17 cellular contexts compared by ENCODE assay signal in the genomic region with DNA sequence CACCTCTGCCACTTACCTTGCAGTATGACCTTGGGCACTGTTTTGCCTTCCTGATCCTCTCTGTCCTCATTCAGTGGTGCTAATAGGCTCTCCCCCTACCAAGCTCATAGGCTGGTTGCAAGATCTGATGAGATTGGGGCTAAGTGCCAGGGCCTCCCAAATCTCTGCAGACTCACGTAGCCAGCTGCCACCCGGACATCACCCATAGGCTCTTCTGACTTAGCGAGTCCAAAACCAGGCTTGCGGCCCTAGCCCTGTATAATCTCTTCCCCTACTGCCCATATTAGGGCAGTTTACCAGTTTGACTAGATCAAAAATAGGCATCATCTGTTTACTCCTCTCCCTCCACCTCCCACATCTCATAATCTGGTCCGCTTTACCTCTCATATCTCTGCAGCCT. TPM values are rescaled to one million over a fixed set of nuclear protein-coding genes. Genes with fewer than 3 reads are reported as not detected.
DNase-seq lines count a peak whose midpoint lies in the region; ATAC-seq and TF ChIP-seq lines count a peak whose summit lies in the region.
"Had no signal": no experiment of that assay in that cellular context is flagged by ENCODE, and none has a peak within 500 bp of the region (broad histone marks: within the 10 kb centered on the region; RNA-seq: fewer than 3 reads in every experiment).

No MANE protein-coding gene starts in this region.

- no peaks in the 10 kb centered on the region for H3K79me2 ChIP-seq in GM23338 (replicated peaks; ENCODE audit: insufficient read depth)

- H3K4me1 ChIP-seq in GM23338 (ENCODE audit: insufficient read depth) (peaks cover 16% of the 10 kb centered on the region; the same call in 1 of the 2 replicates), RWPE2 (ENCODE audit: insufficient read depth, poor library complexity, severe bottlenecking) (no peaks in the 10 kb centered on the region), spleen (peaks cover 0 to 11% (median 0%) of the 10 kb centered on the region in 6 donors)
- H3K4me1 ChIP-seq: BLaER1 treated with 17β-estradiol and CSF1 and Interleukin-3, amounts not matched to agents 10 nM and 100 nM had no signal

- H4K20me1 ChIP-seq in GM23338 (replicated peaks; ENCODE audit: insufficient read depth), result no peaks in the 10 kb centered on the region

- TF ChIP-seq CTCF in C4-2B (conservative IDR thresholded peaks at IDR 0.05) (no peak), GM23338 (conservative IDR thresholded peaks at IDR 0.05; ENCODE audit: low read depth in 2 of 2) (no peak), RWPE2 (IDR thresholded peaks at IDR 0.05; ENCODE audit: poor library complexity, severe bottlenecking) (no peak), nephron progenitor cell (IDR thresholded peaks at IDR 0.05) (no peak), spleen (IDR thresholded peaks at IDR 0.05 in 8 of 11, conservative IDR thresholded peaks at IDR 0.05 in 3 of 11) (no peak)

- H3K9me3 Mint-ChIP-seq in GM23338 (no peaks in the 10 kb centered on the region), nephron progenitor cell (no peaks in the 10 kb centered on the region)
- H3K9me3 Mint-ChIP-seq: CD4-positive, alpha-beta memory T cell; IgD-negative memory B cell had no signal

- H2AFZ ChIP-seq in GM23338, result no peak overlapping the region

- no peaks in the 10 kb centered on the region for H3F3A ChIP-seq in GM23338 (replicated peaks; ENCODE audit: low read depth)

- no peak overlapping the region for H3K4me3 Mint-ChIP-seq in GM23338
- no peak overlapping the region for H3K4me3 Mint-ChIP-seq in nephron progenitor cell
- H3K4me3 Mint-ChIP-seq: CD4-positive, alpha-beta memory T cell; IgD-negative memory B cell had no signal

- 78 to 93% (median 79%) methylated on average over 5 of the region's 5 CpGs for WGBS in spleen, 5 donors

- ATAC-seq in GM23338 (no peak), RWPE2 (ENCODE audit: low read depth) (no peak)

- H3K27ac Mint-ChIP-seq in GM23338 (peak overlapping the region; percentile 24; the same call in 1 of the 2 replicates), nephron progenitor cell (peak overlapping the region; percentile 27)
- H3K27ac Mint-ChIP-seq: CD4-positive, alpha-beta memory T cell; IgD-negative memory B cell had no signal

- no peak for TF ChIP-seq POLR2A in spleen (IDR thresholded peaks at IDR 0.05)

- peak overlapping the region; percentile 0; the same call in 1 of the 2 replicates for H3K27ac ChIP-seq in C4-2B
- no peak overlapping the region for H3K27ac ChIP-seq in GM23338 (ENCODE audit: low read depth)
- H3K27ac ChIP-seq in RWPE2 (ENCODE audit: poor library complexity, severe bottlenecking), result no peak overlapping the region
- H3K27ac ChIP-seq in spleen, result no peak overlapping the region
- H3K27ac ChIP-seq: BLaER1 treated with 17β-estradiol and CSF1 and Interleukin-3, amounts not matched to agents 10 nM and 100 nM had no signal

- H3K27me3 Mint-ChIP-seq in GM23338 (ENCODE audit: insufficient read depth, low read depth, poor library complexity) (peaks cover 2% of the 10 kb centered on the region), nephron progenitor cell (ENCODE audit: low read depth, poor library complexity) (peaks cover 3% of the 10 kb centered on the region)
- H3K27me3 Mint-ChIP-seq: CD4-positive, alpha-beta memory T cell; IgD-negative memory B cell had no signal

- DNase-seq in GM23338 (ENCODE audit: low spot score) (no peak), RWPE2 (ENCODE audit: low spot score) (peak; percentile 57), nephron progenitor cell (no peak), LoVo (ENCODE audit: low spot score) (no peak), spleen (no peak), RPMI8226 (no peak)
- DNase-seq: ACHN; CD4-positive, alpha-beta memory T cell; DMS153; DND-41; GDM1; GOT3 had no signal

- H3K9me2 ChIP-seq in GM23338 (ENCODE audit: insufficient read depth), result no peaks in the 10 kb centered on the region

- H3K9me3 ChIP-seq in RWPE2 (ENCODE audit: severe bottlenecking), result no peaks in the 10 kb centered on the region
- no peaks in the 10 kb centered on the region for H3K9me3 ChIP-seq in spleen
- H3K9me3 ChIP-seq: BLaER1 treated with 17β-estradiol and CSF1 and Interleukin-3, amounts not matched to agents 10 nM and 100 nM; HAP-1 had no signal

- no peaks in the 10 kb centered on the region for H3K36me3 Mint-ChIP-seq in GM23338 (ENCODE audit: low read depth)
- peaks cover 14% of the 10 kb centered on the region for H3K36me3 Mint-ChIP-seq in nephron progenitor cell (ENCODE audit: low read depth)

- intact Hi-C loops in spleen (cut with DNase I; ENCODE audit: low total_unique reads), result no loop called here

- H3K27me3 ChIP-seq in GM23338 (ENCODE audit: insufficient read depth), result no peaks in the 10 kb centered on the region
- H3K27me3 ChIP-seq in RWPE2 (ENCODE audit: insufficient read depth, poor library complexity, severe bottlenecking), result no peaks in the 10 kb centered on the region
- no peaks in the 10 kb centered on the region for H3K27me3 ChIP-seq in spleen (replicated peaks in 1 of 7)
- H3K27me3 ChIP-seq: BLaER1 treated with 17β-estradiol and CSF1 and Interleukin-3, amounts not matched to agents 10 nM and 100 nM had no signal

- no peaks in the 10 kb centered on the region for H3K36me3 ChIP-seq in GM23338 (ENCODE audit: insufficient read depth)
- peaks cover 21% of the 10 kb centered on the region for H3K36me3 ChIP-seq in RWPE2 (ENCODE audit: low read depth)
- H3K36me3 ChIP-seq in spleen, result peaks cover 0 to 100% (median 45%) of the 10 kb centered on the region in 6 donors
- H3K36me3 ChIP-seq: HAP-1 had no signal

- H3K4me1 Mint-ChIP-seq in GM23338 (peaks cover 24% of the 10 kb centered on the region), nephron progenitor cell (peaks cover 71% of the 10 kb centered on the region)
- H3K4me1 Mint-ChIP-seq: CD4-positive, alpha-beta memory T cell had no signal

- H3K4me3 ChIP-seq in GM23338 (no peak overlapping the region), RWPE2 (ENCODE audit: severe bottlenecking) (no peak overlapping the region), spleen (no peak overlapping the region)
- H3K4me3 ChIP-seq: BLaER1 treated with 17β-estradiol and CSF1 and Interleukin-3, amounts not matched to agents 10 nM and 100 nM; HAP-1 had no signal

- no peak overlapping the region for H3K4me2 ChIP-seq in GM23338
- H3K4me2 ChIP-seq: BLaER1 treated with 17β-estradiol and CSF1 and Interleukin-3, amounts not matched to agents 10 nM and 100 nM had no signal

TF ChIP-seq in GM23338, 12 proteins besides CTCF, POLR2A, EP300 and RAD21 (continues in another document):
- TF ChIP-seq JUNB (IDR thresholded peaks at IDR 0.05; ENCODE audit: unreplicated experiment) (no peak), NANOG (IDR thresholded peaks at IDR 0.05; ENCODE audit: borderline replicate concordance) (no peak)
- TF ChIP-seq, protein P1, sequence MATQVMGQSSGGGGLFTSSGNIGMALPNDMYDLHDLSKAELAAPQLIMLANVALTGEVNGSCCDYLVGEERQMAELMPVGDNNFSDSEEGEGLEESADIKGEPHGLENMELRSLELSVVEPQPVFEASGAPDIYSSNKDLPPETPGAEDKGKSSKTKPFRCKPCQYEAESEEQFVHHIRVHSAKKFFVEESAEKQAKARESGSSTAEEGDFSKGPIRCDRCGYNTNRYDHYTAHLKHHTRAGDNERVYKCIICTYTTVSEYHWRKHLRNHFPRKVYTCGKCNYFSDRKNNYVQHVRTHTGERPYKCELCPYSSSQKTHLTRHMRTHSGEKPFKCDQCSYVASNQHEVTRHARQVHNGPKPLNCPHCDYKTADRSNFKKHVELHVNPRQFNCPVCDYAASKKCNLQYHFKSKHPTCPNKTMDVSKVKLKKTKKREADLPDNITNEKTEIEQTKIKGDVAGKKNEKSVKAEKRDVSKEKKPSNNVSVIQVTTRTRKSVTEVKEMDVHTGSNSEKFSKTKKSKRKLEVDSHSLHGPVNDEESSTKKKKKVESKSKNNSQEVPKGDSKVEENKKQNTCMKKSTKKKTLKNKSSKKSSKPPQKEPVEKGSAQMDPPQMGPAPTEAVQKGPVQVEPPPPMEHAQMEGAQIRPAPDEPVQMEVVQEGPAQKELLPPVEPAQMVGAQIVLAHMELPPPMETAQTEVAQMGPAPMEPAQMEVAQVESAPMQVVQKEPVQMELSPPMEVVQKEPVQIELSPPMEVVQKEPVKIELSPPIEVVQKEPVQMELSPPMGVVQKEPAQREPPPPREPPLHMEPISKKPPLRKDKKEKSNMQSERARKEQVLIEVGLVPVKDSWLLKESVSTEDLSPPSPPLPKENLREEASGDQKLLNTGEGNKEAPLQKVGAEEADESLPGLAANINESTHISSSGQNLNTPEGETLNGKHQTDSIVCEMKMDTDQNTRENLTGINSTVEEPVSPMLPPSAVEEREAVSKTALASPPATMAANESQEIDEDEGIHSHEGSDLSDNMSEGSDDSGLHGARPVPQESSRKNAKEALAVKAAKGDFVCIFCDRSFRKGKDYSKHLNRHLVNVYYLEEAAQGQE (IDR thresholded peaks at IDR 0.05; ENCODE audit: unreplicated experiment), result no peak

RNA-seq across cellular contexts. Expression of a gene that starts 54.2 kb away (rescaled TPM):
- total RNA-seq in GM23338 (2014; rRNA removed; shearing (Covaris generic)), result 0.43 and 1.9 TPM in 2 replicates
- polyA plus RNA-seq in GM23338 (2016; fragmentation: Nextera tagmentation; extraction: Ambion mirVana), result 0.54 and 0.60 TPM in 2 replicates
- total RNA-seq in spleen, result 10 to 100 TPM; 12.9 to 88.7 (median 34.9) TPM
- polyA plus RNA-seq in spleen, result 10 to 100 TPM in 1 of 3 donors, 1 to 10 TPM in 2; 1.7 to 13.5 (median 2.9) TPM
- total RNA-seq: CD4-positive, alpha-beta memory T cell; HT-29 had no signal
- polyA plus RNA-seq: CD4-positive, alpha-beta memory T cell; IgD-negative memory B cell had no signal
